In the genomic region with DNA sequence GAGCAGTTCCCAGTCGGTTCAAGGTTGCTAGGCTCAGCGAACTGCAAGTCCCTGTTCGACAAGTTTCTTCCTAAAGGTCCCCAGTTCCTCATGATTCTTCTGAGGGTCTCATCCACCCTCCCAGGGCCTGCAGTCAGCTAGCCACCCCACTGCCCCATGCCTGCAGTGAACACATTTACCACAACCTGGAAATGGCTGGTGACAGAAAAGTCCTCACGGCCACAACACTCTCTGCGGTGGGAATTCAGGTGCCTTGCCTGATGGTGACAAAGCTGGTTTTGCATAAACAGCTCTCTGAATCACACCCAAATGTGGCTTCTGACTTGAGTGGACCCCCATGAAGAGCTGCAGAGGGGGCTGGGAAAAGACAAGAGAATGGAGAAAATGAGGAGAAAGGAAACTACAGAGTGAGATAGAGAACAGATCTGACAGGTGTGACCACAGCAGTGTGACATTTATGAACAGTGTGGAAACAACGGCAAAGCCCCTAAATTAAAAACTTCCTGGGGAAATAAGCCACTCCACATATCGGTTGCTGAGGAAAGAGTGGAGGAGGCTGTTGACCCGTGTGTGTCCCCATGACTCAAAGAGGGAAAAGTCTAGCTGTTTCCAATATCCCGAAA, we compare ENCODE assay signal across 1 cellular context.
TF ChIP-seq lines count a peak whose summit lies in the region.

No MANE protein-coding gene starts in this region.

TF ChIP-seq in HEK293T, 16 proteins besides CTCF, POLR2A, EP300 and RAD21 (continued from another document):
- no peak for TF ChIP-seq PKNOX1 (IDR thresholded peaks at IDR 0.05)
TF ChIP-seq in HEK293T: peak in this region for 0.
